In genomic region chr1:118563969-118564951, GRCh38 we compare ENCODE assay signal across 10 cellular contexts.
DNase-seq lines count a peak whose midpoint lies in the region; ATAC-seq and TF ChIP-seq lines count a peak whose summit lies in the region.
"Had no signal": no experiment of that assay in that cellular context is flagged by ENCODE, and none has a peak within 500 bp of the region (broad histone marks: within the 10 kb centered on the region; RNA-seq: fewer than 3 reads in every experiment).

No MANE protein-coding gene starts in this region.

- H3K4me1 ChIP-seq in endodermal cell (ENCODE audit: control insufficient read depth, insufficient read depth, low read length): no peaks in the 10 kb centered on the region

- no peaks in the 10 kb centered on the region for H3K36me3 Mint-ChIP-seq in endodermal cell (ENCODE audit: low read depth)

- WGBS in endodermal cell (ENCODE audit: insufficient coverage in 1 of 2, insufficient read length in 1 of 2), 2 experiments: 51 to 77% methylated on average over 4 to 6 of the region's 6 CpGs

- H3K27ac ChIP-seq in endodermal cell (ENCODE audit: low read depth, low read length): peak overlapping the region; percentile 44

- DNase-seq in AG10803 (ENCODE audit: low read depth): peak; percentile 12
- DNase-seq in endodermal cell: peak; percentile 57
- no peak for DNase-seq in effector CD4-positive, alpha-beta T cell
- DNase-seq in NCI-H510A (lab: John Stamatoyannopoulos, UW): no peak
- no peak for DNase-seq in LoVo (ENCODE audit: low spot score)
- DNase-seq in kidney glomerular epithelial cell (lab: John Stamatoyannopoulos, UW): no peak
- DNase-seq: stimulated activated naive CD8-positive, alpha-beta T cell treated with anti-CD3 and anti-CD28 coated beads, Interleukin-15, amount 100 ng/mL, for 72 hours had no signal

- no peaks in the 10 kb centered on the region for H3K9me3 ChIP-seq in endodermal cell (ENCODE audit: control insufficient read depth, low read length)

- H3K4me3 Mint-ChIP-seq in endodermal cell: no peak overlapping the region
- H3K4me3 Mint-ChIP-seq: stimulated activated naive CD8-positive, alpha-beta T cell treated with anti-CD3 and anti-CD28 coated beads, Interleukin-15, amount 100 ng/mL, for 72 hours; T-helper 1 cell treated with Interleukin-12 subunit alpha and Interleukin-12 subunit beta and Interleukin-4 antibody, amounts not matched to agents 30 μg/mL and 1 μg/mL, for 36 hours had no signal

- H3K9ac ChIP-seq in endodermal cell (ENCODE audit: extremely low read depth, low read length, poor library complexity, severe bottlenecking): no peak overlapping the region

- no peak overlapping the region for H3K27ac Mint-ChIP-seq in endodermal cell
- H3K27ac Mint-ChIP-seq: stimulated activated naive CD8-positive, alpha-beta T cell treated with anti-CD3 and anti-CD28 coated beads, Interleukin-15, amount 100 ng/mL, for 72 hours; T-helper 1 cell treated with Interleukin-12 subunit alpha and Interleukin-12 subunit beta and Interleukin-4 antibody, amounts not matched to agents 30 μg/mL and 1 μg/mL, for 36 hours had no signal

- H3K4me3 ChIP-seq in AG10803 (ENCODE audit: low read length): no peak overlapping the region
- H3K4me3 ChIP-seq in endodermal cell (ENCODE audit: low read length): no peak overlapping the region

- H3K27me3 ChIP-seq in endodermal cell (ENCODE audit: control insufficient read depth, insufficient read depth, low read length, poor library complexity, severe bottlenecking): no peaks in the 10 kb centered on the region

- no peaks in the 10 kb centered on the region for H3K27me3 Mint-ChIP-seq in endodermal cell (ENCODE audit: insufficient read depth)
- H3K27me3 Mint-ChIP-seq: stimulated activated naive CD8-positive, alpha-beta T cell treated with anti-CD3 and anti-CD28 coated beads, Interleukin-15, amount 100 ng/mL, for 72 hours had no signal

- H3K36me3 ChIP-seq in endodermal cell (ENCODE audit: control insufficient read depth, insufficient read depth, low read length): no peaks in the 10 kb centered on the region

- ATAC-seq in GM19397 (IDR thresholded peaks at IDR 0.05; ENCODE audit: unreplicated experiment) (peak; percentile 75), HG03175 (IDR thresholded peaks at IDR 0.05; ENCODE audit: unreplicated experiment) (peak; percentile 78)
- ATAC-seq: stimulated activated naive CD8-positive, alpha-beta T cell treated with anti-CD3 and anti-CD28 coated beads, Interleukin-15, amount 100 ng/mL, for 72 hours had no signal

- H3K9me3 Mint-ChIP-seq in endodermal cell: no peaks in the 10 kb centered on the region
- H3K9me3 Mint-ChIP-seq: T-helper 1 cell treated with Interleukin-12 subunit alpha and Interleukin-12 subunit beta and Interleukin-4 antibody, amounts not matched to agents 30 μg/mL and 1 μg/mL, for 36 hours had no signal

- peaks cover 5% of the 10 kb centered on the region for H3K4me1 Mint-ChIP-seq in endodermal cell
- H3K4me1 Mint-ChIP-seq: stimulated activated naive CD8-positive, alpha-beta T cell treated with anti-CD3 and anti-CD28 coated beads, Interleukin-15, amount 100 ng/mL, for 72 hours had no signal

- TF ChIP-seq CTCF in AG10803 (conservative IDR thresholded peaks at IDR 0.05; ENCODE audit: low read length) (peak; percentile 23; the same call in 1 of the 2 replicates), endodermal cell (conservative IDR thresholded peaks at IDR 0.05) (peak; percentile 42)

Comparison
In these comparisons a context has a peak if more than half of its experiments do, and no peak if none do; other contexts are left out.
1. DNase-seq: peak in AG10803 (single experiment) and endodermal cell (single experiment); none in effector CD4-positive, alpha-beta T cell (single experiment), NCI-H510A (single experiment), LoVo (single experiment) and kidney glomerular epithelial cell (single experiment).